ENCODE assay signal across 5 cellular contexts in the genomic region with DNA sequence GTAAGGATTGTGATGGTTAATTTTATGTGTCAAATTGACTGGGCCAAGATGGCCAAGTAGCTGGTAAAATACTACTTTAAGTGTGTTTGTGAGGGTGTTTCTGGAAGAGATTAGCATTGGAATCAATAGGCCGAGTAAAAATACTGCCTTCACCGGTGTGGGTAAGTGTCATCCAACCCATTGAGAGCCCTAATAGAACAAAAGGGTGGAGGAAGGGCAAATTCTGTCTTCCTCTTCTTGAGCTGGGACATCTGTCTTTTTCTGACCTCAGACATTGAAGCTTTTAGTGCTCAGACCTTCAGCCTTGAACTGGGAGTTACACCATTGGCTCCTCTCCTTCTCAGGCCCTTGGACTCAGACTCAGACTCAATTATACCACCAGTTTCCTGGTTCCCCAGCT.
"Had no signal": no experiment of that assay in that cellular context is flagged by ENCODE, and none has a peak within 500 bp of the region (broad histone marks: within the 10 kb centered on the region; RNA-seq: fewer than 3 reads in every experiment).

No MANE protein-coding gene starts in this region.

- ATAC-seq: GM23338, HepG2 had no signal

- DNase-seq: H9, HCEC 1CT had no signal

- H3K4me3 Mint-ChIP-seq: GM23338, H9, IgD-negative memory B cell had no signal

- H3K4me1 Mint-ChIP-seq: IgD-negative memory B cell had no signal

- H3K27ac Mint-ChIP-seq: GM23338, IgD-negative memory B cell had no signal

- H3K27me3 Mint-ChIP-seq: IgD-negative memory B cell had no signal
